14 cellular contexts compared by ENCODE assay signal in genomic region chr5:119378075-119378699, GRCh38. TPM values are rescaled to one million over a fixed set of nuclear protein-coding genes. Genes with fewer than 3 reads are reported as not detected.
DNase-seq lines count a peak whose midpoint lies in the region; ATAC-seq and TF ChIP-seq lines count a peak whose summit lies in the region.
"Had no signal": no experiment of that assay in that cellular context is flagged by ENCODE, and none has a peak within 500 bp of the region (broad histone marks: within the 10 kb centered on the region; RNA-seq: fewer than 3 reads in every experiment).

No MANE protein-coding gene starts in this region.

- peak overlapping the region; percentile 86 for H4K91ac ChIP-seq in IMR-90 (ENCODE audit: insufficient read depth, low read depth, low read length)
- H4K91ac ChIP-seq in neuronal stem cell (ENCODE audit: low read depth, low read length, poor library complexity): no peak overlapping the region

- H3K4ac ChIP-seq in IMR-90 (ENCODE audit: low read depth, low read length) (peak overlapping the region; percentile 70), neuronal stem cell (ENCODE audit: low read length) (no peak overlapping the region)

- H2BK120ac ChIP-seq in IMR-90 (ENCODE audit: low read depth, low read length): peak overlapping the region; percentile 86
- H2BK120ac ChIP-seq in neuronal stem cell (ENCODE audit: low read depth, low read length): no peak overlapping the region

- dilution Hi-C loops in IMR-90 (cut with HindIII; ENCODE audit: low sequenced_read_pairs, unreplicated experiment): no loop called here

- H3K36me3 ChIP-seq in IMR-90 (ENCODE audit: control insufficient read depth, insufficient read depth, low read length) (no peaks in the 10 kb centered on the region), neuronal stem cell (replicated peaks in 1 of 2; ENCODE audit: control insufficient read depth in 2 of 2, insufficient read depth in 2 of 2, low read length in 2 of 2) (peaks cover 0 to 3% of the 10 kb centered on the region in 2 donors)
- H3K36me3 ChIP-seq: sigmoid colon had no signal

- peaks cover 25% of the 10 kb centered on the region for H3K4me1 ChIP-seq in IMR-90 (ENCODE audit: control insufficient read depth, insufficient read depth, low read length)
- no peaks in the 10 kb centered on the region for H3K4me1 ChIP-seq in neuronal stem cell (ENCODE audit: control insufficient read depth in 2 of 2, insufficient read depth in 1 of 2, low read depth in 1 of 2, low read length in 2 of 2)

- H3K4me2 ChIP-seq in IMR-90 (ENCODE audit: low read depth, low read length): peak overlapping the region; percentile 57
- no peak overlapping the region for H3K4me2 ChIP-seq in neuronal stem cell (ENCODE audit: insufficient read depth, low read length, poor library complexity, severe bottlenecking)
- H3K4me2 ChIP-seq: KMS-11 had no signal

- 0 out of 2 replicates have a peak overlapping the region, but pooled peaks have one; percentile 6 for H3K9ac ChIP-seq in IMR-90 (ENCODE audit: low read depth, low read length)
- no peak overlapping the region for H3K9ac ChIP-seq in neuronal stem cell (ENCODE audit: low read depth, low read length, poor library complexity)
- H3K9ac ChIP-seq: KMS-11 had no signal

- peaks cover 74% of the 10 kb centered on the region for H3K4me1 Mint-ChIP-seq in activated CD4-positive, alpha-beta T cell treated with anti-CD3 and anti-CD28 coated beads for 36 hours
- H3K4me1 Mint-ChIP-seq in chondrocyte (ENCODE audit: low read depth): peaks cover 30% of the 10 kb centered on the region
- H3K4me1 Mint-ChIP-seq in stimulated activated memory B cell treated with anti-CD40 and anti-IgM and Interleukin-4, amounts not matched to agents 10 μg/mL and 1 μg/mL and 100 μg/mL, for 72 hours: peaks cover 64% of the 10 kb centered on the region
- H3K4me1 Mint-ChIP-seq: nephron progenitor cell had no signal

- H3K9me1 ChIP-seq in IMR-90 (ENCODE audit: insufficient read depth, low read length): peaks cover 10% of the 10 kb centered on the region

- in situ Hi-C loops in IMR-90 (cut with MboI; ENCODE audit: low sequenced_read_pairs): no loop called here

- no peak for TF ChIP-seq POLR2A in IMR-90 (IDR thresholded peaks at IDR 0.05; ENCODE audit: low read depth, low read length)

- POLR2A ChIA-PET in activated CD4-positive, alpha-beta T cell treated with anti-CD3 and anti-CD28 coated beads for 36 hours (lab: Charles Lee): interaction anchor here (0.5 to 1.3 kb wide), 3 partner anchors 11 to 38 kb away, joined by 3 to 6 read pairs (median 4); no protein-coding TSS in a partner anchor
- POLR2A ChIA-PET in IMR-90 (lab: Charles Lee; ENCODE audit: unreplicated experiment) (interaction anchor here (0.5 to 0.8 kb wide), 2 partner anchors 9 to 22 kb away, joined by 3 read pairs; partner anchors contain the start of gene TNFAIP8), GM10248 (lab: Yijun Ruan, JAX) (no interaction called here)

- peak overlapping the region; percentile 97 for H3K18ac ChIP-seq in IMR-90 (ENCODE audit: low read depth, low read length)
- H3K18ac ChIP-seq in neuronal stem cell (ENCODE audit: low read length): no peak overlapping the region

- no TSS peak for BruUV-seq in IMR-90 (replicated peaks; lab: Mats Ljungman, UMichigan)

- no peak overlapping the region for H3K4me3 Mint-ChIP-seq in activated CD4-positive, alpha-beta T cell treated with anti-CD3 and anti-CD28 coated beads for 36 hours
- H3K4me3 Mint-ChIP-seq in chondrocyte (ENCODE audit: unreplicated experiment): no peak overlapping the region
- no peak overlapping the region for H3K4me3 Mint-ChIP-seq in stimulated activated memory B cell treated with anti-CD40 and anti-IgM and Interleukin-4, amounts not matched to agents 10 μg/mL and 1 μg/mL and 100 μg/mL, for 72 hours
- H3K4me3 Mint-ChIP-seq: nephron progenitor cell had no signal

- no peaks in the 10 kb centered on the region for H3K27me3 Mint-ChIP-seq in activated CD4-positive, alpha-beta T cell treated with anti-CD3 and anti-CD28 coated beads for 36 hours
- H3K27me3 Mint-ChIP-seq in chondrocyte (ENCODE audit: low read depth): no peaks in the 10 kb centered on the region
- H3K27me3 Mint-ChIP-seq in stimulated activated memory B cell treated with anti-CD40 and anti-IgM and Interleukin-4, amounts not matched to agents 10 μg/mL and 1 μg/mL and 100 μg/mL, for 72 hours: no peaks in the 10 kb centered on the region

- CTCF ChIA-PET in activated CD4-positive, alpha-beta T cell treated with anti-CD3 and anti-CD28 coated beads for 36 hours (lab: Charles Lee): interaction anchor here (0.6 to 3.6 kb wide), 9 partner anchors 9 to 120 kb away, joined by 3 to 30 read pairs (median 4); no protein-coding TSS in a partner anchor
- CTCF ChIA-PET in IMR-90 (lab: Yijun Ruan, JAX) (interaction anchor here (0.5 to 1.2 kb wide), 2 partner anchors 15 to 389 kb away, joined by 3 read pairs; no protein-coding TSS in a partner anchor), GM10248 (lab: Yijun Ruan, JAX) (interaction anchor here (0.9 to 7.0 kb wide), 7 partner anchors 8 to 63 kb away, joined by 3 to 31 read pairs (median 5); no protein-coding TSS in a partner anchor)

- H2BK20ac ChIP-seq in IMR-90 (ENCODE audit: low read depth, low read length): peak overlapping the region; percentile 87

- H4K5ac ChIP-seq in IMR-90 (ENCODE audit: low read depth, low read length): peak overlapping the region; percentile 96

- peak; percentile 28 for ATAC-seq in activated CD4-positive, alpha-beta T cell treated with anti-CD3 and anti-CD28 coated beads for 36 hours
- peak; percentile 58 for ATAC-seq in IMR-90 (ENCODE audit: low read depth)
- no peak for ATAC-seq in stimulated activated memory B cell treated with anti-CD40 and anti-IgM and Interleukin-4, amounts not matched to agents 10 μg/mL and 1 μg/mL and 100 μg/mL, for 72 hours
- ATAC-seq: PC-3 had no signal

- no peak for DNase-seq in activated CD4-positive, alpha-beta T cell treated with anti-CD3 and anti-CD28 coated beads for 36 hours
- DNase-seq in activated CD4-positive, alpha-beta T cell treated with anti-CD3 and anti-CD28 coated beads, Interleukin-2, amount 50 U/mL, for 4 hours: no peak
- peak; percentile 66 for DNase-seq in IMR-90
- no peak for DNase-seq in chondrocyte (ENCODE audit: low spot score)
- no peak for DNase-seq in GM10248 (ENCODE audit: extremely low spot score)
- no peak for DNase-seq in GM19238 (ENCODE audit: insufficient read length, low spot score)
- DNase-seq in neuronal stem cell (ENCODE audit: low spot score): no peak
- DNase-seq: NCI-H510A treated with DMSO at 0.1 percent for 48 hours; nephron progenitor cell; PC-3; sigmoid colon; stimulated activated naive CD4-positive, alpha-beta T cell treated with Interleukin-2 at 50 U/mL for 16 hours had no signal

- H3K79me1 ChIP-seq in IMR-90 (ENCODE audit: low read depth in 1 of 2, low read length in 2 of 2) (peaks cover 18 to 24% of the 10 kb centered on the region in 2 experiments; a peak in 3 of 4 replicates), neuronal stem cell (ENCODE audit: low read depth, low read length) (no peaks in the 10 kb centered on the region)

- H2AFZ ChIP-seq in IMR-90 (replicated peaks; ENCODE audit: low read length, poor library complexity) (no peak overlapping the region), neuronal stem cell (ENCODE audit: low read length) (no peak overlapping the region)

- peak overlapping the region; percentile 68; the same call in 1 of the 2 replicates for H2AK5ac ChIP-seq in IMR-90 (ENCODE audit: low read depth, low read length)
- H2AK5ac ChIP-seq in neuronal stem cell (ENCODE audit: low read depth, low read length): no peak overlapping the region

- H3K27ac ChIP-seq in IMR-90 (ENCODE audit: insufficient read depth, low read length) (peak overlapping the region; percentile 99; the same call in 1 of the 2 replicates), neuronal stem cell (replicated peaks; ENCODE audit: low read length) (no peak overlapping the region)
- H3K27ac ChIP-seq: KMS-11 had no signal

- H3K27ac Mint-ChIP-seq in activated CD4-positive, alpha-beta T cell treated with anti-CD3 and anti-CD28 coated beads for 36 hours: peak overlapping the region; percentile 82
- H3K27ac Mint-ChIP-seq in chondrocyte (ENCODE audit: unreplicated experiment): peak overlapping the region; percentile 57
- H3K27ac Mint-ChIP-seq in stimulated activated memory B cell treated with anti-CD40 and anti-IgM and Interleukin-4, amounts not matched to agents 10 μg/mL and 1 μg/mL and 100 μg/mL, for 72 hours: peak overlapping the region; percentile 62
- H3K27ac Mint-ChIP-seq: nephron progenitor cell had no signal

- peak overlapping the region; percentile 80 for H3K14ac ChIP-seq in IMR-90 (replicated peaks; ENCODE audit: low read depth, low read length)
- H3K14ac ChIP-seq in neuronal stem cell (ENCODE audit: low read length): no peak overlapping the region

- no peaks in the 10 kb centered on the region for H3K9me3 ChIP-seq in IMR-90 (ENCODE audit: control insufficient read depth, insufficient read depth, low read length)
- H3K9me3 ChIP-seq in neuronal stem cell (replicated peaks in 1 of 2; ENCODE audit: control insufficient read depth in 2 of 2, insufficient read depth in 1 of 2, low read depth in 1 of 2, low read length in 2 of 2): no peaks in the 10 kb centered on the region
- H3K9me3 ChIP-seq: sigmoid colon had no signal

- H3K4me3 ChIP-seq in IMR-90 (ENCODE audit: insufficient read depth, low read depth, low read length) (no peak overlapping the region), neuronal stem cell (ENCODE audit: low read length in 2 of 2) (no peak overlapping the region)
- H3K4me3 ChIP-seq: sigmoid colon had no signal

- no peaks in the 10 kb centered on the region for H3K9me3 Mint-ChIP-seq in activated CD4-positive, alpha-beta T cell treated with anti-CD3 and anti-CD28 coated beads for 36 hours (ENCODE audit: low read depth)
- no peaks in the 10 kb centered on the region for H3K9me3 Mint-ChIP-seq in chondrocyte (ENCODE audit: low read depth)
- no peaks in the 10 kb centered on the region for H3K9me3 Mint-ChIP-seq in stimulated activated memory B cell treated with anti-CD40 and anti-IgM and Interleukin-4, amounts not matched to agents 10 μg/mL and 1 μg/mL and 100 μg/mL, for 72 hours
- H3K9me3 Mint-ChIP-seq: nephron progenitor cell had no signal

- H3K27me3 ChIP-seq in IMR-90 (ENCODE audit: control insufficient read depth, insufficient read depth, low read length) (no peaks in the 10 kb centered on the region), neuronal stem cell (ENCODE audit: control insufficient read depth in 3 of 3, insufficient read depth in 3 of 3, low read depth in 1 of 3, low read length in 3 of 3) (no peaks in the 10 kb centered on the region)
- H3K27me3 ChIP-seq: sigmoid colon had no signal

- no peak overlapping the region for H2BK12ac ChIP-seq in neuronal stem cell (ENCODE audit: low read length)

- TF ChIP-seq CTCF in IMR-90 (conservative IDR thresholded peaks at IDR 0.05; ENCODE audit: low read depth, low read length) (no peak), chondrocyte (IDR thresholded peaks at IDR 0.05) (no peak), GM10248 (IDR thresholded peaks at IDR 0.05; ENCODE audit: control extremely low read depth, extremely low read depth, low read depth, missing control alignments) (no peak)

- no peak for TF ChIP-seq RAD21 in IMR-90 (IDR thresholded peaks at IDR 0.05; ENCODE audit: low read length)

- no peak overlapping the region for H2AK9ac ChIP-seq in IMR-90 (replicated peaks; ENCODE audit: low read depth, low read length, poor library complexity)

- no peak overlapping the region for H3K56ac ChIP-seq in IMR-90 (ENCODE audit: extremely low read depth, insufficient read depth, low read length)

- no CpG with 5 or more reads among the region's 3 CpGs for WGBS in IMR-90 (ENCODE audit: extremely low coverage in 2 of 2, insufficient read length in 1 of 2), 2 experiments
- WGBS in neuronal stem cell (ENCODE audit: extremely low coverage in 2 of 2, insufficient read length in 2 of 2, insufficient replicate concordance in 1 of 2), 2 donors: no CpG with 5 or more reads among the region's 3 CpGs

- H3K23ac ChIP-seq in IMR-90 (ENCODE audit: low read depth, low read length) (peak overlapping the region; percentile 94), neuronal stem cell (ENCODE audit: low read depth, low read length, poor library complexity) (no peak overlapping the region)

- peak overlapping the region; percentile 90; the same call in 1 of the 3 replicates for H2BK15ac ChIP-seq in IMR-90 (ENCODE audit: low read depth, low read length)
- no peak overlapping the region for H2BK15ac ChIP-seq in neuronal stem cell (ENCODE audit: low read length)

- H4K8ac ChIP-seq in IMR-90 (ENCODE audit: low read depth in 2 of 2, low read length in 2 of 2): peak overlapping the region; percentile 25 to 82; a peak in 2 of 4 replicates
- no peak overlapping the region for H4K8ac ChIP-seq in neuronal stem cell (ENCODE audit: low read depth, low read length)

- peak overlapping the region; percentile 80 for H2BK5ac ChIP-seq in IMR-90 (ENCODE audit: low read depth, low read length, poor library complexity, severe bottlenecking)
- no peak overlapping the region for H2BK5ac ChIP-seq in neuronal stem cell (ENCODE audit: low read length)

- H4K20me1 ChIP-seq in IMR-90 (ENCODE audit: insufficient read depth, low read length): no peaks in the 10 kb centered on the region

- intact Hi-C loops in activated CD4-positive, alpha-beta T cell treated with anti-CD3 and anti-CD28 coated beads for 36 hours (cut with DNase I, micrococcal nuclease): loop anchor here in 1 of 2 experiments (1.0 kb wide), 1 partner anchor 8 kb away; no protein-coding TSS in a partner anchor
- intact Hi-C loops in IMR-90 (cut with micrococcal nuclease): no loop called here

- H3K36me3 Mint-ChIP-seq in activated CD4-positive, alpha-beta T cell treated with anti-CD3 and anti-CD28 coated beads for 36 hours (ENCODE audit: low read depth): peaks cover 63% of the 10 kb centered on the region
- H3K36me3 Mint-ChIP-seq in chondrocyte (ENCODE audit: low read depth): no peaks in the 10 kb centered on the region
- peaks cover 27% of the 10 kb centered on the region for H3K36me3 Mint-ChIP-seq in stimulated activated memory B cell treated with anti-CD40 and anti-IgM and Interleukin-4, amounts not matched to agents 10 μg/mL and 1 μg/mL and 100 μg/mL, for 72 hours

RNA-seq across cellular contexts. Expression of gene TNFAIP8, which starts 22.4 kb away (rescaled TPM):
- total RNA-seq in activated CD4-positive, alpha-beta T cell treated with anti-CD3 and anti-CD28 coated beads for 36 hours: 100 to 1,000 TPM; 166 to 171 TPM
- 29.9 and 42.5 TPM in 2 replicates for total RNA-seq in IMR-90 (2012; rRNA removed)
- 16.2 and 20.3 TPM in 2 replicates for polyA plus RNA-seq in IMR-90 (2012; rRNA removed)
- 2.1 and 6.1 TPM in 2 replicates for polyA plus RNA-seq in IMR-90 (2012; cell fraction: cytosol; rRNA removed)
- 1.7 and 6.6 TPM in 2 replicates for polyA plus RNA-seq in IMR-90 (2012; cell fraction: nucleus; rRNA removed; ENCODE audit: low replicate concordance)
- 15.0 to 22.3 TPM (median 19.5 TPM) in 3 replicates for total RNA-seq in chondrocyte
- polyA plus RNA-seq in neuronal stem cell (2013, experiment 1 of 2): 13.5 TPM
- 13.8 TPM for polyA plus RNA-seq in neuronal stem cell (2013, experiment 2 of 2)
